In genomic region chr20:58309607-58310290, GRCh38 we compare ENCODE assay signal across 8 cellular contexts. TPM values are rescaled to one million over a fixed set of nuclear protein-coding genes. Genes with fewer than 3 reads are reported as not detected.
DNase-seq lines count a peak whose midpoint lies in the region; ATAC-seq and TF ChIP-seq lines count a peak whose summit lies in the region.

Gene RAB22A (plus strand): TSS chr20:58309715. CDS start chr20:58309977, 262 bp downstream.

- H3K27me3 ChIP-seq in Caco-2 (replicated peaks; ENCODE audit: control insufficient read depth, insufficient read depth, low read length): no peaks in the 10 kb centered on the region

- TF ChIP-seq CTCF in Caco-2 (IDR thresholded peaks at IDR 0.05; ENCODE audit: insufficient read depth in 1 of 2, low read depth in 1 of 2, low read length in 1 of 2, severe bottlenecking in 1 of 2, unreplicated experiment in 1 of 2) (no peak), fibroblast of pulmonary artery (IDR thresholded peaks at IDR 0.05; ENCODE audit: low read length, missing control alignments) (no peak), nephron (IDR thresholded peaks at IDR 0.05; ENCODE audit: unreplicated experiment in 3 of 3) (no peak)

- H3K4me3 Mint-ChIP-seq in Caco-2 (ENCODE audit: unreplicated experiment) (peak within 1 kb of the TSS; percentile 97), nephron (peak within 1 kb of the TSS; percentile 93 to 98 (median 97))
- peak within 1 kb of the TSS; percentile 92 for H3K4me3 Mint-ChIP-seq in activated T-helper 2 cell treated with anti-CD3 and anti-CD28 coated beads, Interferon-gamma antibody, Interleukin-2, Interleukin-4, amounts not matched to agents 10 μg/mL and 5 μg/mL and 100 μg/mL, durations not matched to agents 14 hours and 24 hours and 36 hours (ENCODE audit: low read depth)

- H3K27ac Mint-ChIP-seq in Caco-2 (ENCODE audit: unreplicated experiment) (peak within 1 kb of the TSS; percentile 92), nephron (peak within 1 kb of the TSS; percentile 71 to 94 (median 89))
- H3K27ac Mint-ChIP-seq in activated T-helper 2 cell treated with anti-CD3 and anti-CD28 coated beads, Interferon-gamma antibody, Interleukin-2, Interleukin-4, amounts not matched to agents 10 μg/mL and 5 μg/mL and 100 μg/mL, durations not matched to agents 14 hours and 24 hours and 36 hours: peak within 1 kb of the TSS; percentile 86

- peaks cover 13% of the 10 kb centered on the region; the same call in 1 of the 2 replicates for H3K4me1 ChIP-seq in Caco-2

- POLR2A ChIA-PET in Caco-2 (lab: Charles Lee): interaction anchor here (0.5 to 1.4 kb wide), 7 partner anchors 79 to 672 kb away, joined by 3 to 8 read pairs (median 4); partner anchors contain the start of gene VAPB

- H3K36me3 Mint-ChIP-seq in Caco-2 (ENCODE audit: insufficient read depth, unreplicated experiment) (peaks cover 34% of the 10 kb centered on the region), nephron (ENCODE audit: low read depth) (peaks cover 40% of the 10 kb centered on the region)
- peaks cover 47% of the 10 kb centered on the region for H3K36me3 Mint-ChIP-seq in activated T-helper 2 cell treated with anti-CD3 and anti-CD28 coated beads, Interferon-gamma antibody, Interleukin-2, Interleukin-4, amounts not matched to agents 10 μg/mL and 5 μg/mL and 100 μg/mL, durations not matched to agents 14 hours and 24 hours and 36 hours (ENCODE audit: low read depth)

- H3K9me3 ChIP-seq in Caco-2: no peaks in the 10 kb centered on the region; the same call in 1 of the 2 replicates

- peak; percentile 60 for ATAC-seq in GM19468 (IDR thresholded peaks at IDR 0.05; ENCODE audit: extremely low read depth, unreplicated experiment)
- peak; percentile 42 for ATAC-seq in stimulated activated naive CD8-positive, alpha-beta T cell treated with anti-CD3 and anti-CD28 coated beads, Interleukin-15, Interleukin-2, amounts not matched to agents 100 U/mL and 50 U/mL, for 24 hours

- BruUV-seq in Caco-2 (replicated peaks; lab: Mats Ljungman, UMichigan): no TSS peak

- H3K4me3 ChIP-seq in Caco-2 (ENCODE audit: low read depth, low read length) (peak within 1 kb of the TSS; percentile 94), fibroblast of pulmonary artery (replicated peaks; ENCODE audit: low read depth, low read length) (peak within 1 kb of the TSS; percentile 92)

- H3K27me3 Mint-ChIP-seq in Caco-2 (ENCODE audit: insufficient read depth, unreplicated experiment) (no peaks in the 10 kb centered on the region), nephron (ENCODE audit: low read depth) (no peaks in the 10 kb centered on the region)
- H3K27me3 Mint-ChIP-seq in activated T-helper 2 cell treated with anti-CD3 and anti-CD28 coated beads, Interferon-gamma antibody, Interleukin-2, Interleukin-4, amounts not matched to agents 10 μg/mL and 5 μg/mL and 100 μg/mL, durations not matched to agents 14 hours and 24 hours and 36 hours (ENCODE audit: low read depth): no peaks in the 10 kb centered on the region

- peaks cover 4% of the 10 kb centered on the region; the same call in 1 of the 2 replicates for H3K36me3 ChIP-seq in Caco-2 (ENCODE audit: control insufficient read depth, insufficient read depth, low read length)

- CTCF ChIA-PET in Caco-2 (lab: Charles Lee): interaction anchor here (0.6 to 1.4 kb wide), 3 partner anchors 79 to 760 kb away, joined by 4 to 5 read pairs (median 4); no protein-coding TSS in a partner anchor

- H3K4me1 Mint-ChIP-seq in Caco-2 (ENCODE audit: low read depth, unreplicated experiment) (peaks cover 14% of the 10 kb centered on the region), nephron (peaks cover 22% of the 10 kb centered on the region)
- H3K4me1 Mint-ChIP-seq in activated T-helper 2 cell treated with anti-CD3 and anti-CD28 coated beads, Interferon-gamma antibody, Interleukin-2, Interleukin-4, amounts not matched to agents 10 μg/mL and 5 μg/mL and 100 μg/mL, durations not matched to agents 14 hours and 24 hours and 36 hours (ENCODE audit: low read depth): peaks cover 53% of the 10 kb centered on the region

- intact Hi-C loops in Caco-2 (cut with micrococcal nuclease; ENCODE audit: unreplicated experiment): loop anchor here (1.0 to 5.0 kb wide), 3 partner anchors 64 to 138 kb away; partner anchors contain the start of gene VAPB
- intact Hi-C loops in activated T-helper 2 cell treated with anti-CD3 and anti-CD28 coated beads, Interferon-gamma antibody, Interleukin-2, Interleukin-4, amounts not matched to agents 10 μg/mL and 5 μg/mL and 100 μg/mL, durations not matched to agents 14 hours and 24 hours and 36 hours (cut with micrococcal nuclease): loop anchor here (1.0 to 5.0 kb wide), 6 partner anchors 43 to 583 kb away; partner anchors contain the start of genes STX16 and VAPB

- H3K9me3 Mint-ChIP-seq in Caco-2 (ENCODE audit: unreplicated experiment) (no peaks in the 10 kb centered on the region), nephron (no peaks in the 10 kb centered on the region)
- H3K9me3 Mint-ChIP-seq in activated T-helper 2 cell treated with anti-CD3 and anti-CD28 coated beads, Interferon-gamma antibody, Interleukin-2, Interleukin-4, amounts not matched to agents 10 μg/mL and 5 μg/mL and 100 μg/mL, durations not matched to agents 14 hours and 24 hours and 36 hours: no peaks in the 10 kb centered on the region

- DNase-seq in Caco-2: peak; percentile 81 to 93
- DNase-seq in HT-29 (ENCODE audit: low spot score): peak; percentile 80
- peak; percentile 83 for DNase-seq in RKO (ENCODE audit: low spot score)
- peak; percentile 76 for DNase-seq in activated T-helper 2 cell treated with anti-CD3 and anti-CD28 coated beads, Interferon-gamma antibody, Interleukin-2, Interleukin-4, amounts not matched to agents 10 μg/mL and 5 μg/mL and 100 μg/mL, durations not matched to agents 14 hours and 24 hours and 36 hours (ENCODE audit: low spot score)
- DNase-seq in fibroblast of pulmonary artery (ENCODE audit: low read depth): peak; percentile 85
- peak; percentile 87 for DNase-seq in stimulated activated naive CD8-positive, alpha-beta T cell treated with anti-CD3 and anti-CD28 coated beads, Interleukin-15, Interleukin-2, amounts not matched to agents 100 U/mL and 50 U/mL, for 24 hours

RNA-seq across cellular contexts. Expression of gene RAB22A, which starts in this region (rescaled TPM):
- total RNA-seq in Caco-2 (2022): 24.1 and 25.7 TPM in 2 replicates
- 21.3 and 25.3 TPM in 2 replicates for total RNA-seq in HT-29 (2014; rRNA removed; shearing (Covaris generic))
- total RNA-seq in activated T-helper 2 cell treated with anti-CD3 and anti-CD28 coated beads, Interferon-gamma antibody, Interleukin-2, Interleukin-4, amounts not matched to agents 10 μg/mL and 5 μg/mL and 100 μg/mL, durations not matched to agents 14 hours and 24 hours and 36 hours: 16.0 and 16.3 TPM in 2 replicates

Comparison
In these comparisons a context has a peak if more than half of its experiments do, and no peak if none do; other contexts are left out.
1. Peak in every context shown above with its lines: DNase-seq, ATAC-seq and H3K4me3 ChIP-seq.